1 cellular context compared by ENCODE assay signal in the genomic region with DNA sequence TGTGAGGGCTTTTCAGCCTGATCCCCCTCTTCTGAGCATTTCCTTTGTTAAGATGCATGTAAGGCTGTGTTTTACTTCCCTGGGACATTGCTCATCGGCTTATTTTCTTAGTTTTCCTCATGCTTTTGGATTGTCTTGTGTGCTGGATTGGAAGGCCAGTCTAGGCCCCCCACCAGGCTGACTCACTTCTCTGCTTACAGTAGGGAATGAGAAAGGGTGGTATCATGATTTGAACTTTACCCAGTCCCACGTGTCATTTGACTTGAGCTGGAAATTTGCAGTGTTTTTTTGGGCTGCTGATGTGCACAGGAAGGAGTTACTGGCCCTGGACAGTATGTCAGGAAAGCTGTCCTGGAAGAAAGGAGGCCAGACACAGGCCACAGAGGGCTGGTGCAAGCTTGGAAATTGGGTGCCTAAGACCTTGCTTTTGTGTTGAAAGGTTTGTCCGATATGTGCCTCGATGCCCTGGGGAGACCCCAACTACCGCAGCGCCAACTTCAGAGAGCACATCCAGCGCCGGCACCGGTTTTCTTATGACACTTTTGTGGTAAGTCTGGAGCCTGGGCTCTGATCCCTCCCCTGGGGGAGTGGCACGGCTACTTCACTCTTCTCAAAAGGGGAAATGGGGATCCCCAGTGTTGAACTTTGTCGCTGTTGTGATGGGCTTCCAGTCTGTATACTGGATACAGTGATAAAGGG.
A peak's percentile ranks its signal among the peaks of the same experiment; 100 is the strongest.
TF ChIP-seq lines count a peak whose summit lies in the region.

No MANE protein-coding gene starts in this region.

TF ChIP-seq in HepG2, 621 proteins besides CTCF, POLR2A, EP300 and RAD21 (continued from another document and continues in another):
- TF ChIP-seq, protein P1, sequence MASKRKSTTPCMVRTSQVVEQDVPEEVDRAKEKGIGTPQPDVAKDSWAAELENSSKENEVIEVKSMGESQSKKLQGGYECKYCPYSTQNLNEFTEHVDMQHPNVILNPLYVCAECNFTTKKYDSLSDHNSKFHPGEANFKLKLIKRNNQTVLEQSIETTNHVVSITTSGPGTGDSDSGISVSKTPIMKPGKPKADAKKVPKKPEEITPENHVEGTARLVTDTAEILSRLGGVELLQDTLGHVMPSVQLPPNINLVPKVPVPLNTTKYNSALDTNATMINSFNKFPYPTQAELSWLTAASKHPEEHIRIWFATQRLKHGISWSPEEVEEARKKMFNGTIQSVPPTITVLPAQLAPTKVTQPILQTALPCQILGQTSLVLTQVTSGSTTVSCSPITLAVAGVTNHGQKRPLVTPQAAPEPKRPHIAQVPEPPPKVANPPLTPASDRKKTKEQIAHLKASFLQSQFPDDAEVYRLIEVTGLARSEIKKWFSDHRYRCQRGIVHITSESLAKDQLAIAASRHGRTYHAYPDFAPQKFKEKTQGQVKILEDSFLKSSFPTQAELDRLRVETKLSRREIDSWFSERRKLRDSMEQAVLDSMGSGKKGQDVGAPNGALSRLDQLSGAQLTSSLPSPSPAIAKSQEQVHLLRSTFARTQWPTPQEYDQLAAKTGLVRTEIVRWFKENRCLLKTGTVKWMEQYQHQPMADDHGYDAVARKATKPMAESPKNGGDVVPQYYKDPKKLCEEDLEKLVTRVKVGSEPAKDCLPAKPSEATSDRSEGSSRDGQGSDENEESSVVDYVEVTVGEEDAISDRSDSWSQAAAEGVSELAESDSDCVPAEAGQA (IDR thresholded peaks at IDR 0.05; ENCODE audit: low read depth): 0 out of 2 replicates have a peak, but pooled peaks have one; percentile 41
- TF ChIP-seq, protein P1 (CRISPR knock-in tag; IDR thresholded peaks at IDR 0.05; ENCODE audit: borderline replicate concordance): no peak
- TF ChIP-seq, protein P2, sequence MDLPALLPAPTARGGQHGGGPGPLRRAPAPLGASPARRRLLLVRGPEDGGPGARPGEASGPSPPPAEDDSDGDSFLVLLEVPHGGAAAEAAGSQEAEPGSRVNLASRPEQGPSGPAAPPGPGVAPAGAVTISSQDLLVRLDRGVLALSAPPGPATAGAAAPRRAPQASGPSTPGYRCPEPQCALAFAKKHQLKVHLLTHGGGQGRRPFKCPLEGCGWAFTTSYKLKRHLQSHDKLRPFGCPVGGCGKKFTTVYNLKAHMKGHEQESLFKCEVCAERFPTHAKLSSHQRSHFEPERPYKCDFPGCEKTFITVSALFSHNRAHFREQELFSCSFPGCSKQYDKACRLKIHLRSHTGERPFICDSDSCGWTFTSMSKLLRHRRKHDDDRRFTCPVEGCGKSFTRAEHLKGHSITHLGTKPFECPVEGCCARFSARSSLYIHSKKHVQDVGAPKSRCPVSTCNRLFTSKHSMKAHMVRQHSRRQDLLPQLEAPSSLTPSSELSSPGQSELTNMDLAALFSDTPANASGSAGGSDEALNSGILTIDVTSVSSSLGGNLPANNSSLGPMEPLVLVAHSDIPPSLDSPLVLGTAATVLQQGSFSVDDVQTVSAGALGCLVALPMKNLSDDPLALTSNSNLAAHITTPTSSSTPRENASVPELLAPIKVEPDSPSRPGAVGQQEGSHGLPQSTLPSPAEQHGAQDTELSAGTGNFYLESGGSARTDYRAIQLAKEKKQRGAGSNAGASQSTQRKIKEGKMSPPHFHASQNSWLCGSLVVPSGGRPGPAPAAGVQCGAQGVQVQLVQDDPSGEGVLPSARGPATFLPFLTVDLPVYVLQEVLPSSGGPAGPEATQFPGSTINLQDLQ (CRISPR knock-in tag; IDR thresholded peaks at IDR 0.05): no peak
- 0 out of 2 replicates have a peak, but pooled peaks have one; percentile 18 for TF ChIP-seq ESRRA (CRISPR knock-in tag; IDR thresholded peaks at IDR 0.05; ENCODE audit: low read depth)
- TF ChIP-seq ZNF883 (CRISPR knock-in tag; IDR thresholded peaks at IDR 0.05; ENCODE audit: not compliant biosample characterization): no peak
- no peak for TF ChIP-seq ZSCAN12 (CRISPR knock-in tag; IDR thresholded peaks at IDR 0.05)
- no peak for TF ChIP-seq GABPB1 (CRISPR knock-in tag; IDR thresholded peaks at IDR 0.05)
- no peak for TF ChIP-seq YEATS4 (CRISPR knock-in tag; IDR thresholded peaks at IDR 0.05; ENCODE audit: borderline replicate concordance)
- no peak for TF ChIP-seq ZNF83 (CRISPR knock-in tag; IDR thresholded peaks at IDR 0.05; ENCODE audit: borderline replicate concordance)
- TF ChIP-seq, protein P3, sequence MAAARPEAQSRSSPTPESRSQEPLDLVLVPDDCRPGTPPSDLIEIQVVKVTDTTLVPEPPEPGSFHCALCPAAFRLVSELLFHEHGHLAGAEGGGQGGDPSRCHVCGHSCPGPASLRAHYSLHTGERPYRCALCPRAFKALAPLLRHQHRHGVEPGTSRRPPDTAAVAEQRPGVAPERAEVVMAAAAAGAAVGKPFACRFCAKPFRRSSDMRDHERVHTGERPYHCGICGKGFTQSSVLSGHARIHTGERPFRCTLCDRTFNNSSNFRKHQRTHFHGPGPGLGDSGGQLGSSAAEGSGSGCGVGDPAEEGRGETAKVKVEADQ (CRISPR knock-in tag; IDR thresholded peaks at IDR 0.05; ENCODE audit: borderline replicate concordance): no peak
- peak; percentile 59 for TF ChIP-seq PHF5A (CRISPR knock-in tag; IDR thresholded peaks at IDR 0.05; ENCODE audit: low read depth, unreplicated experiment)
- TF ChIP-seq GFI1 (CRISPR knock-in tag; IDR thresholded peaks at IDR 0.05; ENCODE audit: borderline replicate concordance): no peak
- TF ChIP-seq, protein P4, sequence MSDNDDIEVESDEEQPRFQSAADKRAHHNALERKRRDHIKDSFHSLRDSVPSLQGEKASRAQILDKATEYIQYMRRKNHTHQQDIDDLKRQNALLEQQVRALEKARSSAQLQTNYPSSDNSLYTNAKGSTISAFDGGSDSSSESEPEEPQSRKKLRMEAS (IDR thresholded peaks at IDR 0.05): peak; percentile 62
- TF ChIP-seq, protein P5, sequence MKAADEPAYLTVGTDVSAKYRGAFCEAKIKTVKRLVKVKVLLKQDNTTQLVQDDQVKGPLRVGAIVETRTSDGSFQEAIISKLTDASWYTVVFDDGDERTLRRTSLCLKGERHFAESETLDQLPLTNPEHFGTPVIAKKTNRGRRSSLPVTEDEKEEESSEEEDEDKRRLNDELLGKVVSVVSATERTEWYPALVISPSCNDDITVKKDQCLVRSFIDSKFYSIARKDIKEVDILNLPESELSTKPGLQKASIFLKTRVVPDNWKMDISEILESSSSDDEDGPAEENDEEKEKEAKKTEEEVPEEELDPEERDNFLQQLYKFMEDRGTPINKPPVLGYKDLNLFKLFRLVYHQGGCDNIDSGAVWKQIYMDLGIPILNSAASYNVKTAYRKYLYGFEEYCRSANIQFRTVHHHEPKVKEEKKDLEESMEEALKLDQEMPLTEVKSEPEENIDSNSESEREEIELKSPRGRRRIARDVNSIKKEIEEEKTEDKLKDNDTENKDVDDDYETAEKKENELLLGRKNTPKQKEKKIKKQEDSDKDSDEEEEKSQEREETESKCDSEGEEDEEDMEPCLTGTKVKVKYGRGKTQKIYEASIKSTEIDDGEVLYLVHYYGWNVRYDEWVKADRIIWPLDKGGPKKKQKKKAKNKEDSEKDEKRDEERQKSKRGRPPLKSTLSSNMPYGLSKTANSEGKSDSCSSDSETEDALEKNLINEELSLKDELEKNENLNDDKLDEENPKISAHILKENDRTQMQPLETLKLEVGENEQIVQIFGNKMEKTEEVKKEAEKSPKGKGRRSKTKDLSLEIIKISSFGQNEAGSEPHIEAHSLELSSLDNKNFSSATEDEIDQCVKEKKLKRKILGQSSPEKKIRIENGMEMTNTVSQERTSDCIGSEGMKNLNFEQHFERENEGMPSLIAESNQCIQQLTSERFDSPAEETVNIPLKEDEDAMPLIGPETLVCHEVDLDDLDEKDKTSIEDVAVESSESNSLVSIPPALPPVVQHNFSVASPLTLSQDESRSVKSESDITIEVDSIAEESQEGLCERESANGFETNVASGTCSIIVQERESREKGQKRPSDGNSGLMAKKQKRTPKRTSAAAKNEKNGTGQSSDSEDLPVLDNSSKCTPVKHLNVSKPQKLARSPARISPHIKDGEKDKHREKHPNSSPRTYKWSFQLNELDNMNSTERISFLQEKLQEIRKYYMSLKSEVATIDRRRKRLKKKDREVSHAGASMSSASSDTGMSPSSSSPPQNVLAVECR (CRISPR knock-in tag; IDR thresholded peaks at IDR 0.05; ENCODE audit: borderline replicate concordance): no peak; the same call in 1 of the 2 replicates
- TF ChIP-seq, protein P6, sequence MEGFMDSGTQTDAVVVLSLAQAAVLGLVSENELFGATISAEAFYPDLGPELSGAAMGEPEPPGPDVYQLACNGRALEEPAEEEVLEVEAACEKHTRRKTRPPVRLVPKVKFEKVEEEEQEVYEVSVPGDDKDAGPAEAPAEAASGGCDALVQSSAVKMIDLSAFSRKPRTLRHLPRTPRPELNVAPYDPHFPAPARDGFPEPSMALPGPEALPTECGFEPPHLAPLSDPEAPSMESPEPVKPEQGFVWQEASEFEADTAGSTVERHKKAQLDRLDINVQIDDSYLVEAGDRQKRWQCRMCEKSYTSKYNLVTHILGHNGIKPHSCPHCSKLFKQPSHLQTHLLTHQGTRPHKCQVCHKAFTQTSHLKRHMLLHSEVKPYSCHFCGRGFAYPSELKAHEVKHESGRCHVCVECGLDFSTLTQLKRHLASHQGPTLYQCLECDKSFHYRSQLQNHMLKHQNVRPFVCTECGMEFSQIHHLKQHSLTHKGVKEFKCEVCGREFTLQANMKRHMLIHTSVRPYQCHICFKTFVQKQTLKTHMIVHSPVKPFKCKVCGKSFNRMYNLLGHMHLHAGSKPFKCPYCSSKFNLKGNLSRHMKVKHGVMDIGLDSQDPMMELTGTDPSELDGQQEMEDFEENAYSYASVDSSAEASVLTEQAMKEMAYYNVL (CRISPR knock-in tag; IDR thresholded peaks at IDR 0.05; ENCODE audit: borderline replicate concordance): no peak
- TF ChIP-seq, protein P7, sequence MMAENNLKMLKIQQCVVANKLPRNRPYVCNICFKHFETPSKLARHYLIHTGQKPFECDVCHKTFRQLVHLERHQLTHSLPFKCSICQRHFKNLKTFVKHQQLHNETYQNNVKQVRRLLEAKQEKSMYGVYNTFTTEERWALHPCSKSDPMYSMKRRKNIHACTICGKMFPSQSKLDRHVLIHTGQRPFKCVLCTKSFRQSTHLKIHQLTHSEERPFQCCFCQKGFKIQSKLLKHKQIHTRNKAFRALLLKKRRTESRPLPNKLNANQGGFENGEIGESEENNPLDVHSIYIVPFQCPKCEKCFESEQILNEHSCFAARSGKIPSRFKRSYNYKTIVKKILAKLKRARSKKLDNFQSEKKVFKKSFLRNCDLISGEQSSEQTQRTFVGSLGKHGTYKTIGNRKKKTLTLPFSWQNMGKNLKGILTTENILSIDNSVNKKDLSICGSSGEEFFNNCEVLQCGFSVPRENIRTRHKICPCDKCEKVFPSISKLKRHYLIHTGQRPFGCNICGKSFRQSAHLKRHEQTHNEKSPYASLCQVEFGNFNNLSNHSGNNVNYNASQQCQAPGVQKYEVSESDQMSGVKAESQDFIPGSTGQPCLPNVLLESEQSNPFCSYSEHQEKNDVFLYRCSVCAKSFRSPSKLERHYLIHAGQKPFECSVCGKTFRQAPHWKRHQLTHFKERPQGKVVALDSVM (CRISPR knock-in tag; IDR thresholded peaks at IDR 0.05): peak; percentile 52; the same call in 1 of the 2 replicates
- 0 out of 2 replicates have a peak, but pooled peaks have one; percentile 17 for TF ChIP-seq ZNF121 (CRISPR knock-in tag; IDR thresholded peaks at IDR 0.05)
- TF ChIP-seq, protein P8, sequence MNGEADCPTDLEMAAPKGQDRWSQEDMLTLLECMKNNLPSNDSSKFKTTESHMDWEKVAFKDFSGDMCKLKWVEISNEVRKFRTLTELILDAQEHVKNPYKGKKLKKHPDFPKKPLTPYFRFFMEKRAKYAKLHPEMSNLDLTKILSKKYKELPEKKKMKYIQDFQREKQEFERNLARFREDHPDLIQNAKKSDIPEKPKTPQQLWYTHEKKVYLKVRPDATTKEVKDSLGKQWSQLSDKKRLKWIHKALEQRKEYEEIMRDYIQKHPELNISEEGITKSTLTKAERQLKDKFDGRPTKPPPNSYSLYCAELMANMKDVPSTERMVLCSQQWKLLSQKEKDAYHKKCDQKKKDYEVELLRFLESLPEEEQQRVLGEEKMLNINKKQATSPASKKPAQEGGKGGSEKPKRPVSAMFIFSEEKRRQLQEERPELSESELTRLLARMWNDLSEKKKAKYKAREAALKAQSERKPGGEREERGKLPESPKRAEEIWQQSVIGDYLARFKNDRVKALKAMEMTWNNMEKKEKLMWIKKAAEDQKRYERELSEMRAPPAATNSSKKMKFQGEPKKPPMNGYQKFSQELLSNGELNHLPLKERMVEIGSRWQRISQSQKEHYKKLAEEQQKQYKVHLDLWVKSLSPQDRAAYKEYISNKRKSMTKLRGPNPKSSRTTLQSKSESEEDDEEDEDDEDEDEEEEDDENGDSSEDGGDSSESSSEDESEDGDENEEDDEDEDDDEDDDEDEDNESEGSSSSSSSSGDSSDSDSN (CRISPR knock-in tag; IDR thresholded peaks at IDR 0.05): no peak
- no peak for TF ChIP-seq NFE2L2 (IDR thresholded peaks at IDR 0.05; ENCODE audit: low read length)
- TF ChIP-seq HNF4A (CRISPR knock-in tag; IDR thresholded peaks at IDR 0.05): peak; percentile 64
- TF ChIP-seq GATAD1 (CRISPR knock-in tag; IDR thresholded peaks at IDR 0.05): peak; percentile 18; the same call in 1 of the 2 replicates
- TF ChIP-seq, protein P9, sequence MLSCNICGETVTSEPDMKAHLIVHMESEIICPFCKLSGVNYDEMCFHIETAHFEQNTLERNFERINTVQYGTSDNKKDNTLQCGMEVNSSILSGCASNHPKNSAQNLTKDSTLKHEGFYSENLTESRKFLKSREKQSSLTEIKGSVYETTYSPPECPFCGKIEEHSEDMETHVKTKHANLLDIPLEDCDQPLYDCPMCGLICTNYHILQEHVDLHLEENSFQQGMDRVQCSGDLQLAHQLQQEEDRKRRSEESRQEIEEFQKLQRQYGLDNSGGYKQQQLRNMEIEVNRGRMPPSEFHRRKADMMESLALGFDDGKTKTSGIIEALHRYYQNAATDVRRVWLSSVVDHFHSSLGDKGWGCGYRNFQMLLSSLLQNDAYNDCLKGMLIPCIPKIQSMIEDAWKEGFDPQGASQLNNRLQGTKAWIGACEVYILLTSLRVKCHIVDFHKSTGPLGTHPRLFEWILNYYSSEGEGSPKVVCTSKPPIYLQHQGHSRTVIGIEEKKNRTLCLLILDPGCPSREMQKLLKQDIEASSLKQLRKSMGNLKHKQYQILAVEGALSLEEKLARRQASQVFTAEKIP (CRISPR knock-in tag; IDR thresholded peaks at IDR 0.05; ENCODE audit: borderline replicate concordance): no peak
- TF ChIP-seq NR2C2 (CRISPR knock-in tag; IDR thresholded peaks at IDR 0.05; ENCODE audit: borderline replicate concordance): 0 out of 2 replicates have a peak, but pooled peaks have one; percentile 33
- no peak for TF ChIP-seq SMAD1 (CRISPR knock-in tag; IDR thresholded peaks at IDR 0.05; ENCODE audit: borderline replicate concordance, low read depth)
- no peak for TF ChIP-seq SRSF9 (IDR thresholded peaks at IDR 0.05; ENCODE audit: borderline replicate concordance, insufficient read depth, low read depth, low read length, poor library complexity, severe bottlenecking)
- no peak for TF ChIP-seq ZNF563 (CRISPR knock-in tag; IDR thresholded peaks at IDR 0.05)
- no peak for TF ChIP-seq ZNF205 (CRISPR knock-in tag; IDR thresholded peaks at IDR 0.05)
